In genomic region chr17:48261297-48261880, GRCh38 we compare ENCODE assay signal across 8 cellular contexts.
A peak's percentile ranks its signal among the peaks of the same experiment; 100 is the strongest.
DNase-seq lines count a peak whose midpoint lies in the region; ATAC-seq, FAIRE-seq and TF ChIP-seq lines count a peak whose summit lies in the region.

No MANE protein-coding gene starts in this region.

- no peaks in the 10 kb centered on the region for H3K9me3 ChIP-seq in CD8-positive, alpha-beta memory T cell (ENCODE audit: low read length)

- peaks cover 8% of the 10 kb centered on the region for H3K4me1 ChIP-seq in CD8-positive, alpha-beta memory T cell (ENCODE audit: insufficient read depth, low read length)

- CTCF ChIA-PET in CD8-positive, alpha-beta memory T cell (lab: Charles Lee) = interaction anchor here (1.2 to 3.1 kb wide), 4 partner anchors 12 to 358 kb away, joined by 3 to 8 read pairs (median 5); no protein-coding TSS in a partner anchor

- H3K27ac ChIP-seq in CD8-positive, alpha-beta memory T cell (ENCODE audit: low read depth, low read length) = no peak overlapping the region

- peaks cover 0 to 35% (median 2%) of the 10 kb centered on the region in 3 donors for H3K36me3 Mint-ChIP-seq in CD8-positive, alpha-beta memory T cell
- no peaks in the 10 kb centered on the region for H3K36me3 Mint-ChIP-seq in glutamatergic neuron (ENCODE audit: unreplicated experiment)

- POLR2A ChIA-PET in CD8-positive, alpha-beta memory T cell (lab: Charles Lee) = no interaction called here

- peaks cover 14 to 34% (median 28%) of the 10 kb centered on the region in 3 donors for H3K4me1 Mint-ChIP-seq in CD8-positive, alpha-beta memory T cell
- peaks cover 9% of the 10 kb centered on the region for H3K4me1 Mint-ChIP-seq in glutamatergic neuron (ENCODE audit: low read depth, unreplicated experiment)

- no peak for ATAC-seq in omental fat pad (ENCODE audit: low FRiP score)
- no peak for ATAC-seq in GM19452 (IDR thresholded peaks at IDR 0.05; ENCODE audit: unreplicated experiment)
- ATAC-seq in esophagus mucosa = no peak

- H3K4me3 Mint-ChIP-seq in CD8-positive, alpha-beta memory T cell = peak overlapping the region in 1 of 7 donors; percentile 18
- H3K4me3 Mint-ChIP-seq in glutamatergic neuron (ENCODE audit: unreplicated experiment) = no peak overlapping the region

- no peak overlapping the region for H3K4me3 ChIP-seq in CD8-positive, alpha-beta memory T cell (ENCODE audit: low read length)

- H3K36me3 ChIP-seq in CD8-positive, alpha-beta memory T cell (ENCODE audit: insufficient read depth, low read length) = peaks cover 10% of the 10 kb centered on the region

- peak overlapping the region in 7 of 8 donors; percentile 11 to 75 (median 69) for H3K27ac Mint-ChIP-seq in CD8-positive, alpha-beta memory T cell
- H3K27ac Mint-ChIP-seq in glutamatergic neuron (ENCODE audit: unreplicated experiment) = no peak overlapping the region

- no peaks in the 10 kb centered on the region for H3K27me3 ChIP-seq in CD8-positive, alpha-beta memory T cell (ENCODE audit: insufficient read depth, low read length, poor library complexity, severe bottlenecking)

- TF ChIP-seq CTCF in glutamatergic neuron (IDR thresholded peaks at IDR 0.05; ENCODE audit: partially characterized antibody, unreplicated experiment) (peak; percentile 60), omental fat pad (IDR thresholded peaks at IDR 0.05) (no peak)

- H3K9me3 Mint-ChIP-seq in CD8-positive, alpha-beta memory T cell = no peaks in the 10 kb centered on the region
- H3K9me3 Mint-ChIP-seq in glutamatergic neuron (ENCODE audit: unreplicated experiment) = no peaks in the 10 kb centered on the region

- DNase-seq in CD8-positive, alpha-beta memory T cell = no peak
- DNase-seq in H54 (ENCODE audit: insufficient read length, low spot score) = peak; percentile 39
- DNase-seq in OCI-M1 (lab: John Stamatoyannopoulos, UW) = peak; percentile 68
- peak; percentile 37 for DNase-seq in glutamatergic neuron
- no peak for DNase-seq in GM19238 (ENCODE audit: insufficient read length, low spot score)
- no peak for DNase-seq in omental fat pad (ENCODE audit: low spot score)

- peak; percentile 100 for FAIRE-seq in H54 (lab: Jason Lieb, UNC)

- H3K27me3 Mint-ChIP-seq in CD8-positive, alpha-beta memory T cell = no peaks in the 10 kb centered on the region
- H3K27me3 Mint-ChIP-seq in glutamatergic neuron (ENCODE audit: unreplicated experiment) = no peaks in the 10 kb centered on the region

- TF ChIP-seq POLR2A in H54 (IDR thresholded peaks at IDR 0.05; ENCODE audit: low read depth, low read length) = no peak

Comparison
In these comparisons a context has a peak if more than half of its experiments do, and no peak if none do; other contexts are left out.
1. DNase-seq: peak in H54 (single experiment), OCI-M1 (single experiment) and glutamatergic neuron (single experiment); none in CD8-positive, alpha-beta memory T cell (0 of 5), GM19238 (single experiment) and omental fat pad (single experiment).